In genomic region chr17:78175643-78175981, GRCh38 we compare ENCODE assay signal across 1 cellular context.
TF ChIP-seq lines count a peak whose summit lies in the region.

No MANE protein-coding gene starts in this region.

TF ChIP-seq in K562, 482 proteins besides CTCF, POLR2A, EP300 and RAD21:
- TF ChIP-seq HLTF (IDR thresholded peaks at IDR 0.05), result no peak
- TF ChIP-seq SUPT5H (IDR thresholded peaks at IDR 0.05), result 0 out of 2 replicates have a peak, but pooled peaks have one; percentile 29
- no peak for TF ChIP-seq POLR2AphosphoS5 (IDR thresholded peaks at IDR 0.05; ENCODE audit: control insufficient read depth, insufficient read depth, low read depth, low read length)
- TF ChIP-seq POLR2G (IDR thresholded peaks at IDR 0.05; ENCODE audit: low read depth, low read length), result peak; percentile 65
